22 cellular contexts compared by ENCODE assay signal in the genomic region with DNA sequence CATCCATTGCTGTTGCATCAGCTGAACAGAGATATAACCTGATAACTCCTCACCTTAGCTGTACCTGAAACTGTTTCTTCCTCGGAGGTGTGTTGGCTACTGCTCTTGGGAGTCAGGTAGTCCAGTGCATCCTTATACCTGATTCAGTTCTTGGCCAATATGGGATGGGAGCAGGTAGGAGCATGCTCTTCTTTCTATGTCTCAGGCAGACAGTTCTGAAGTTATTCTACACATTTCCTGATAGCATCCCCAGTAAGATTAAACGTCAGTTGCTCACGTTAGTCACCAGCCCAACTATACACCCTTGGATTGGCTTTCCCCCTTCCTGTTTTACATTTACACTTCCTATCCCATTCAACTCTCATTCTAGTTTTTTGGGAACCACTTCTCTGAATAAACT.
"Had no signal": no experiment of that assay in that cellular context is flagged by ENCODE, and none has a peak within 500 bp of the region (broad histone marks: within the 10 kb centered on the region; RNA-seq: fewer than 3 reads in every experiment).

No MANE protein-coding gene starts in this region.

- H3K9me3 ChIP-seq: gastrocnemius medialis, mucosa of descending colon, neutrophil, pancreas, right lobe of liver, thoracic aorta, tibial nerve, upper lobe of right lung, uterus had no signal

- DNase-seq: dermis blood vessel endothelial cell; effector memory CD4-positive, alpha-beta T cell; gastrocnemius medialis; head of caudate nucleus; kidney; mesenchymal stem cell; mucosa of descending colon; naive B cell; pancreas; right lobe of liver; small intestine; stimulated activated CD4-positive, alpha-beta T cell treated with anti-CD3 and anti-CD28 coated beads, Interleukin-15, amount 100 ng/mL, for 24 hours; stimulated activated CD4-positive, alpha-beta T cell treated with anti-CD3 and anti-CD28 coated beads, Interleukin-2, amount 100 ng/mL, for 48 hours; stimulated activated naive B cell treated with anti-CD40 and anti-IgM and Interleukin-4, amounts not matched to agents 10 μg/mL and 1 μg/mL and 100 μg/mL, for 72 hours; upper lobe of right lung; uterus had no signal

- H3K36me3 ChIP-seq: gastrocnemius medialis, neutrophil, pancreas, right lobe of liver, thoracic aorta, tibial nerve, upper lobe of right lung, uterus had no signal

- H3K4me1 ChIP-seq: gastrocnemius medialis, tibial nerve, upper lobe of right lung, uterus had no signal

- FAIRE-seq: endothelial cell of umbilical vein, kidney, pancreas, small intestine had no signal

- H3K4me3 ChIP-seq: coronary artery, gastrocnemius medialis, lung, mucosa of descending colon, pancreas, right lobe of liver, thoracic aorta, tibial nerve, upper lobe of right lung, uterus had no signal

- H3K27me3 ChIP-seq: gastrocnemius medialis, neutrophil, pancreas, right lobe of liver, tibial nerve, upper lobe of right lung, uterus had no signal

- H3K27ac ChIP-seq: coronary artery, gastrocnemius medialis, neutrophil, pancreas, right lobe of liver, thoracic aorta, tibial nerve, upper lobe of right lung, uterus had no signal
